Comparison of ENCODE assay signal across 16 cellular contexts in the genomic region with DNA sequence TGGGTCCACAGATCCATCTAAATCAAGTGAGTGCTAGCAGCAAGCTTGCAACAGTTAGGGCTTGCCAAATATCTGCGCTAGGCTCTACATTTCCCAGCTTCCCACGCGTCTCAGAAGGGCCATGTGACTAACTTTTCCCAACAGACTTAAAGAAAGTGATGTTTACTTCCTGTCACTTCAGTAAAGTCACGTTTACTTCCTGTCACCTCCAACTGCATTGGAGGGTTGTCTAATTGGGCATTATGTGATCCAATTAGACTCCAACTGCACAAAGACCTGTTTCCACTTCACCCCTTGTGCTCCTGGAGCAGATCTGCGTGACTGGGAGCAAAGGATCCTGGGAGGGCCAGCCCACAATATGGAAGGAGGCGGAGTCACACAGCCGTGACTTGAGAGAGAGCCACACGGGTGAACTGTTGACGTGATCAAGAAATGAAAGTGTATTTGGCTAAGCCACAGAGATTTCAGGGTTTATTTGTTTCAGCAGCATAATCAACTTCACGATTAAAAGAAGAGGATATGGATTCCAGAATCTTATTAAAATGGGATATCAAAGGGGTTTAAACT.
"Had no signal": no experiment of that assay in that cellular context is flagged by ENCODE, and none has a peak within 500 bp of the region (broad histone marks: within the 10 kb centered on the region; RNA-seq: fewer than 3 reads in every experiment).

No MANE protein-coding gene starts in this region.

- H3K27ac ChIP-seq: ascending aorta, transverse colon had no signal

- H3K4me1 ChIP-seq: ascending aorta, transverse colon had no signal

- H3K27me3 ChIP-seq: ascending aorta, transverse colon had no signal

- ATAC-seq: activated CD8-positive, alpha-beta memory T cell treated with anti-CD3 and anti-CD28 coated beads, Interleukin-2, amount 10 ng/mL, durations not matched to agents 7 days and 5 days; activated naive CD8-positive, alpha-beta T cell treated with anti-CD3 and anti-CD28 coated beads, Interleukin-2, amount 50 U/mL, for 24 hours; naive thymus-derived CD8-positive, alpha-beta T cell had no signal

- DNase-seq: activated CD4-positive, alpha-beta T cell treated with anti-CD3 and anti-CD28 coated beads, Interleukin-2, amount 50 U/mL, for 48 hours; activated CD4-positive, CD25-positive, alpha-beta regulatory T cell treated with anti-CD3 and anti-CD28 coated beads, Interleukin-2, amount 50 U/mL, for 72 hours; activated CD8-positive, alpha-beta memory T cell treated with anti-CD3 and anti-CD28 coated beads, Interleukin-2, amount 10 ng/mL, durations not matched to agents 7 days and 5 days; activated naive CD4-positive, alpha-beta T cell treated with anti-CD3 and anti-CD28 coated beads for 36 hours; activated naive CD8-positive, alpha-beta T cell treated with anti-CD3 and anti-CD28 coated beads, Interleukin-2, amount 50 U/mL, for 24 hours; activated T-cell treated with anti-CD3 and anti-CD28 coated beads, Interleukin-2, amount 50 U/mL, for 1 hour; effector memory CD4-positive, alpha-beta T cell; foreskin fibroblast; hypothalamus; mesenchymal stem cell; naive thymus-derived CD8-positive, alpha-beta T cell; retina; stimulated activated CD4-positive, alpha-beta T cell treated with anti-CD3 and anti-CD28 coated beads, Interleukin-4, amount 100 ng/mL, for 1 hour; stimulated activated naive CD4-positive, alpha-beta T cell; transverse colon had no signal

- H3K9me3 ChIP-seq: ascending aorta, transverse colon had no signal

- H3K4me3 ChIP-seq: ascending aorta, transverse colon had no signal

- H3K36me3 ChIP-seq: ascending aorta, transverse colon had no signal
